Comparison of ENCODE assay signal across 12 cellular contexts in genomic region chr9:108477538-108478006, GRCh38.
DNase-seq lines count a peak whose midpoint lies in the region; FAIRE-seq and TF ChIP-seq lines count a peak whose summit lies in the region.
"Had no signal": no experiment of that assay in that cellular context is flagged by ENCODE, and none has a peak within 500 bp of the region (broad histone marks: within the 10 kb centered on the region; RNA-seq: fewer than 3 reads in every experiment).

No MANE protein-coding gene starts in this region.

- CTCF ChIA-PET in HEK293T (lab: Yijun Ruan, JAX) = interaction anchor here (2.2 kb wide), 1 partner anchor 10 kb away, joined by 5 read pairs; no protein-coding TSS in a partner anchor

- no peak overlapping the region for H3K4me3 ChIP-seq in skeletal muscle cell (ENCODE audit: low read depth, low read length)
- H3K4me3 ChIP-seq: adrenal gland, heart left ventricle had no signal

- POLR2A ChIA-PET in HEK293T (lab: Yijun Ruan, JAX) = interaction anchor here (0.7 kb wide), 1 partner anchor 1333 kb away, joined by 3 read pairs; no protein-coding TSS in a partner anchor

- DNase-seq in HEK293T (ENCODE audit: extremely low spot score) = no peak
- DNase-seq in NCI-H510A (lab: John Stamatoyannopoulos, UW) = peak; percentile 53
- peak; percentile 83 for DNase-seq in skeletal muscle cell (ENCODE audit: low read depth)
- no peak for DNase-seq in SK-N-DZ (ENCODE audit: low spot score)
- no peak for DNase-seq in retina
- DNase-seq in NCI-H1694 treated with DMSO at 0.1 percent for 48 hours (lab: John Stamatoyannopoulos, UW) = no peak
- no peak for DNase-seq in NCI-H2196 treated with DMSO at 0.1 percent for 48 hours (lab: John Stamatoyannopoulos, UW; ENCODE audit: unreplicated experiment)
- DNase-seq: activated CD4-positive, CD25-positive, alpha-beta regulatory T cell treated with anti-CD3 and anti-CD28 coated beads, Interleukin-2, amount 50 U/mL, for 72 hours; adrenal gland; heart left ventricle; NCI-H526 had no signal

- FAIRE-seq in colon (lab: Jason Lieb, UNC) = peak; percentile 87

TF ChIP-seq in HEK293T, 16 proteins besides CTCF, POLR2A, EP300 and RAD21:
- TF ChIP-seq, protein P1, sequence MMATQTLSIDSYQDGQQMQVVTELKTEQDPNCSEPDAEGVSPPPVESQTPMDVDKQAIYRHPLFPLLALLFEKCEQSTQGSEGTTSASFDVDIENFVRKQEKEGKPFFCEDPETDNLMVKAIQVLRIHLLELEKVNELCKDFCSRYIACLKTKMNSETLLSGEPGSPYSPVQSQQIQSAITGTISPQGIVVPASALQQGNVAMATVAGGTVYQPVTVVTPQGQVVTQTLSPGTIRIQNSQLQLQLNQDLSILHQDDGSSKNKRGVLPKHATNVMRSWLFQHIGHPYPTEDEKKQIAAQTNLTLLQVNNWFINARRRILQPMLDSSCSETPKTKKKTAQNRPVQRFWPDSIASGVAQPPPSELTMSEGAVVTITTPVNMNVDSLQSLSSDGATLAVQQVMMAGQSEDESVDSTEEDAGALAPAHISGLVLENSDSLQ (IDR thresholded peaks at IDR 0.05) = peak; percentile 43; the same call in 1 of the 2 replicates
- TF ChIP-seq CTBP1 (IDR thresholded peaks at IDR 0.05; ENCODE audit: borderline replicate concordance) (no peak), L3MBTL2 (conservative IDR thresholded peaks at IDR 0.05) (no peak), LEF1 (IDR thresholded peaks at IDR 0.05; ENCODE audit: borderline replicate concordance) (no peak), HDGF (IDR thresholded peaks at IDR 0.05; ENCODE audit: borderline replicate concordance) (no peak), ZNF384 (IDR thresholded peaks at IDR 0.05) (no peak), FOXA1 (IDR thresholded peaks at IDR 0.05) (peak; percentile 39; the same call in 1 of the 2 replicates), BHLHE40 (IDR thresholded peaks at IDR 0.05; ENCODE audit: borderline replicate concordance) (no peak)

Comparison
In these comparisons a context has a peak if more than half of its experiments do, and no peak if none do; other contexts are left out.
1. DNase-seq: peak in NCI-H510A (single experiment) and skeletal muscle cell (single experiment); none in HEK293T (single experiment), SK-N-DZ (single experiment), retina (single experiment), NCI-H1694 treated with DMSO at 0.1 percent for 48 hours (single experiment) and NCI-H2196 treated with DMSO at 0.1 percent for 48 hours (single experiment).